Comparison of ENCODE assay signal across 10 cellular contexts in the genomic region with DNA sequence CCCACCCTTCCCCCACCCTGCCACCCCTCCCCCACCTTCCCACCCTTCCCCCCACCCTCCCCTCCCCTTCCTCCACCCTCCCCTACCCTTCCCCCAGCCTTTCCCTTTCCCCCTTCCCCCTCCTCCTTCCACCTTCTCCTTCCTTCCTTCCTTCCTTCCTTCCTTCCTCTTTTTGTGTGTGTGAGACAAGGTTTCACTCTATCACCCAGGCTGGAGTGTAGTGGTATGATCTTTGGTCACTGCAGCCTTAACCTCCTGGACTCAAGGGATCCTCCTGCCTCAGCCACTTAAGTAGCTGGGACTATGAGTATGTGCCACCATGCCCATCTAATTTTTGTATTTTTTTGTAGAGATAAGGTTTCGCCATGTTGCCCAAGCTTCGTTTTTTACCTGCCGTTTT. TPM values are rescaled to one million over a fixed set of nuclear protein-coding genes. Genes with fewer than 3 reads are reported as not detected.
DNase-seq lines count a peak whose midpoint lies in the region; ATAC-seq and TF ChIP-seq lines count a peak whose summit lies in the region.
"Had no signal": no experiment of that assay in that cellular context is flagged by ENCODE, and none has a peak within 500 bp of the region (broad histone marks: within the 10 kb centered on the region; RNA-seq: fewer than 3 reads in every experiment).

No MANE protein-coding gene starts in this region.

- no peaks in the 10 kb centered on the region for H3K9me2 ChIP-seq in SK-N-SH

- peak overlapping the region in 1 of 2 experiments; percentile 82; a peak in 1 of 4 replicates for H3K27ac ChIP-seq in SK-N-SH (ENCODE audit: low read depth in 2 of 2, low read length in 1 of 2)
- H3K27ac ChIP-seq: SJCRH30 had no signal

- TF ChIP-seq CTCF in SK-N-SH (IDR thresholded peaks at IDR 0.05), result no peak
- TF ChIP-seq CTCF in activated B cell treated with CpG ODN at 0.5 μM for 24 hours (IDR thresholded peaks at IDR 0.05), result no peak

- no peaks in the 10 kb centered on the region for H4K20me1 ChIP-seq in SK-N-SH (ENCODE audit: insufficient read depth)

- POLR2A ChIA-PET in SK-N-SH (lab: Yijun Ruan, JAX) (no interaction called here), activated B cell treated with CpG ODN at 0.5 μM for 24 hours (lab: Charles Lee) (no interaction called here)

- CTCF ChIA-PET in SK-N-SH (lab: Yijun Ruan, JAX) (interaction anchor here (2.6 kb wide), 1 partner anchor 33 kb away, joined by 6 read pairs; no protein-coding TSS in a partner anchor), activated B cell treated with CpG ODN at 0.5 μM for 24 hours (lab: Charles Lee) (no interaction called here)

- H3K4me1 Mint-ChIP-seq in activated B cell treated with CpG ODN at 0.5 μM for 24 hours, result peaks cover 41% of the 10 kb centered on the region
- peaks cover 45 to 70% of the 10 kb centered on the region in 2 donors for H3K4me1 Mint-ChIP-seq in immature natural killer cell
- H3K4me1 Mint-ChIP-seq in stimulated activated memory B cell treated with anti-CD40 and anti-IgM and Interleukin-4, amounts not matched to agents 10 μg/mL and 1 μg/mL and 100 μg/mL, for 72 hours, result peaks cover 34% of the 10 kb centered on the region

- peaks cover 14 to 20% of the 10 kb centered on the region in 2 experiments for H3K36me3 ChIP-seq in SK-N-SH (replicated peaks in 1 of 2; ENCODE audit: control insufficient read depth in 1 of 2, insufficient read depth in 2 of 2, low read length in 1 of 2)

- 63% methylated on average over 3 of the region's 3 CpGs for WGBS in SK-N-SH (ENCODE audit: low lambda C conversion rate)

- H3K27me3 Mint-ChIP-seq in activated B cell treated with CpG ODN at 0.5 μM for 24 hours, result no peaks in the 10 kb centered on the region
- H3K27me3 Mint-ChIP-seq in immature natural killer cell (ENCODE audit: low read depth in 3 of 3), result peaks cover 0 to 3% (median 0%) of the 10 kb centered on the region in 3 donors
- H3K27me3 Mint-ChIP-seq in stimulated activated memory B cell treated with anti-CD40 and anti-IgM and Interleukin-4, amounts not matched to agents 10 μg/mL and 1 μg/mL and 100 μg/mL, for 72 hours, result no peaks in the 10 kb centered on the region

- H3K4me3 Mint-ChIP-seq in activated B cell treated with CpG ODN at 0.5 μM for 24 hours (peak overlapping the region; percentile 24), immature natural killer cell (peak overlapping the region in 1 of 5 donors; percentile 8)
- peak overlapping the region; percentile 41 for H3K4me3 Mint-ChIP-seq in stimulated activated memory B cell treated with anti-CD40 and anti-IgM and Interleukin-4, amounts not matched to agents 10 μg/mL and 1 μg/mL and 100 μg/mL, for 72 hours

- no peak for ATAC-seq in SK-N-SH treated with all-trans-retinoic acid at 6 μM for 48 hours
- no peak for ATAC-seq in activated B cell treated with CpG ODN at 0.5 μM for 24 hours (ENCODE audit: low read depth)
- no peak for ATAC-seq in stimulated activated memory B cell treated with anti-CD40 and anti-IgM and Interleukin-4, amounts not matched to agents 10 μg/mL and 1 μg/mL and 100 μg/mL, for 72 hours

- H3K36me3 Mint-ChIP-seq in activated B cell treated with CpG ODN at 0.5 μM for 24 hours (ENCODE audit: low read depth), result peaks cover 67% of the 10 kb centered on the region
- H3K36me3 Mint-ChIP-seq in immature natural killer cell, result peaks cover 9 to 24% (median 10%) of the 10 kb centered on the region in 3 donors
- peaks cover 49% of the 10 kb centered on the region for H3K36me3 Mint-ChIP-seq in stimulated activated memory B cell treated with anti-CD40 and anti-IgM and Interleukin-4, amounts not matched to agents 10 μg/mL and 1 μg/mL and 100 μg/mL, for 72 hours

- TF ChIP-seq EP300 in SK-N-SH (IDR thresholded peaks at IDR 0.05; ENCODE audit: borderline replicate concordance in 1 of 2, low read depth in 1 of 2, low read length in 1 of 2), result no peak

- H3K4me3 ChIP-seq in SK-N-SH (ENCODE audit: low read depth in 2 of 2, low read length in 1 of 2), result no peak overlapping the region
- H3K4me3 ChIP-seq: SJCRH30 had no signal

- no peak for TF ChIP-seq RAD21 in SK-N-SH (IDR thresholded peaks at IDR 0.05; ENCODE audit: low read length)

- no peaks in the 10 kb centered on the region; the same call in 1 of the 2 replicates for H3K9me3 ChIP-seq in SK-N-SH
- H3K9me3 ChIP-seq: SJCRH30 had no signal

- no peak for DNase-seq in SK-N-SH
- no peak for DNase-seq in activated B cell treated with CpG ODN at 0.5 μM for 24 hours
- DNase-seq in immature natural killer cell, result no peak
- DNase-seq in NCI-H146 treated with DMSO at 0.1 percent for 48 hours (lab: John Stamatoyannopoulos, UW; ENCODE audit: unreplicated experiment), result no peak
- DNase-seq in kidney tubule cell (ENCODE audit: low spot score), result no peak
- no peak for DNase-seq in activated gamma-delta T cell (lab: John Stamatoyannopoulos, UW)
- DNase-seq: occipital lobe, SJCRH30 had no signal

- H3K27ac Mint-ChIP-seq in activated B cell treated with CpG ODN at 0.5 μM for 24 hours (peak overlapping the region; percentile 67), immature natural killer cell (peak overlapping the region; percentile 52 to 92 (median 58))
- H3K27ac Mint-ChIP-seq in stimulated activated memory B cell treated with anti-CD40 and anti-IgM and Interleukin-4, amounts not matched to agents 10 μg/mL and 1 μg/mL and 100 μg/mL, for 72 hours, result peak overlapping the region; percentile 78

- peaks cover 17% of the 10 kb centered on the region for H3F3A ChIP-seq in SK-N-SH (replicated peaks; ENCODE audit: insufficient read depth)

- H3K27me3 ChIP-seq in SK-N-SH (ENCODE audit: insufficient read depth), result no peaks in the 10 kb centered on the region
- H3K27me3 ChIP-seq: SJCRH30 had no signal

- peaks cover 5 to 18% of the 10 kb centered on the region in 2 experiments; a peak in 3 of 4 replicates for H3K4me1 ChIP-seq in SK-N-SH (ENCODE audit: control insufficient read depth in 1 of 2, insufficient read depth in 2 of 2, low read depth in 1 of 2, low read length in 1 of 2)

- intact Hi-C loops in activated B cell treated with CpG ODN at 0.5 μM for 24 hours (cut with micrococcal nuclease), result no loop called here

- H3K79me2 ChIP-seq in SK-N-SH (ENCODE audit: insufficient read depth), result peaks cover 10% of the 10 kb centered on the region

- H3K9ac ChIP-seq in SK-N-SH, result no peak overlapping the region

- H2AFZ ChIP-seq in SK-N-SH (ENCODE audit: low read depth), result no peak overlapping the region

- 0 out of 2 replicates have a peak overlapping the region, but pooled peaks have one; percentile 17 for H3K4me2 ChIP-seq in SK-N-SH

- H3K9me3 Mint-ChIP-seq in activated B cell treated with CpG ODN at 0.5 μM for 24 hours, result no peaks in the 10 kb centered on the region
- H3K9me3 Mint-ChIP-seq in immature natural killer cell, result no peaks in the 10 kb centered on the region
- H3K9me3 Mint-ChIP-seq in stimulated activated memory B cell treated with anti-CD40 and anti-IgM and Interleukin-4, amounts not matched to agents 10 μg/mL and 1 μg/mL and 100 μg/mL, for 72 hours, result peaks cover 3% of the 10 kb centered on the region

TF ChIP-seq in SK-N-SH, 30 proteins besides CTCF, POLR2A, EP300 and RAD21 (continues in another document):
- TF ChIP-seq GABPA (IDR thresholded peaks at IDR 0.05; ENCODE audit: low read depth), result no peak
- no peak for TF ChIP-seq TAF1 (IDR thresholded peaks at IDR 0.05; ENCODE audit: borderline replicate concordance, low read depth, low read length)
- no peak for TF ChIP-seq CHD2 (IDR thresholded peaks at IDR 0.05; ENCODE audit: low read length, partially characterized antibody)
- TF ChIP-seq FOSL2 (IDR thresholded peaks at IDR 0.05; ENCODE audit: borderline replicate concordance, low read depth), result no peak
- TF ChIP-seq, protein P1, sequence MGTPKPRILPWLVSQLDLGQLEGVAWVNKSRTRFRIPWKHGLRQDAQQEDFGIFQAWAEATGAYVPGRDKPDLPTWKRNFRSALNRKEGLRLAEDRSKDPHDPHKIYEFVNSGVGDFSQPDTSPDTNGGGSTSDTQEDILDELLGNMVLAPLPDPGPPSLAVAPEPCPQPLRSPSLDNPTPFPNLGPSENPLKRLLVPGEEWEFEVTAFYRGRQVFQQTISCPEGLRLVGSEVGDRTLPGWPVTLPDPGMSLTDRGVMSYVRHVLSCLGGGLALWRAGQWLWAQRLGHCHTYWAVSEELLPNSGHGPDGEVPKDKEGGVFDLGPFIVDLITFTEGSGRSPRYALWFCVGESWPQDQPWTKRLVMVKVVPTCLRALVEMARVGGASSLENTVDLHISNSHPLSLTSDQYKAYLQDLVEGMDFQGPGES (IDR thresholded peaks at IDR 0.05; ENCODE audit: low read depth, low read length), result no peak

TF ChIP-seq in SK-N-SH treated with all-trans-retinoic acid at 6 μM for 48 hours, 23 proteins besides CTCF, POLR2A, EP300 and RAD21:
- TF ChIP-seq ZFP3 (CRISPR knock-in tag; IDR thresholded peaks at IDR 0.05), result no peak
- no peak for TF ChIP-seq BACH2 (CRISPR knock-in tag; IDR thresholded peaks at IDR 0.05; ENCODE audit: borderline replicate concordance)
- no peak for TF ChIP-seq ISL1 (CRISPR knock-in tag; IDR thresholded peaks at IDR 0.05)
- TF ChIP-seq TCF4 (CRISPR knock-in tag; IDR thresholded peaks at IDR 0.05; ENCODE audit: borderline replicate concordance), result no peak
- no peak for TF ChIP-seq ZNF70 (CRISPR knock-in tag; IDR thresholded peaks at IDR 0.05)
- TF ChIP-seq ZNF565 (CRISPR knock-in tag; conservative IDR thresholded peaks at IDR 0.05; ENCODE audit: low read depth), result no peak

RNA-seq across cellular contexts. Expression of a gene that starts 35.2 kb away (rescaled TPM):
- polyA plus RNA-seq in SK-N-SH (2012; rRNA removed) (not detected in 2 replicates), immature natural killer cell (under 1 TPM in 1 of 3 donors, not detected in 2; 0.12 TPM)
- not detected in 2 replicates for polyA plus RNA-seq in SK-N-SH (2012; cell fraction: cytosol; rRNA removed)
- polyA plus RNA-seq in SK-N-SH (2012; cell fraction: nucleus; rRNA removed), result 0.04 TPM in 1 of 2 replicates, not detected in the other
- total RNA-seq in activated B cell treated with CpG ODN at 0.5 μM for 24 hours, result not detected in 2 replicates
- total RNA-seq: occipital lobe, SJCRH30 had no signal

RNA-seq across cellular contexts. Expression of a gene that starts 52.1 kb away (rescaled TPM):
- polyA plus RNA-seq in SK-N-SH (2012; rRNA removed), result 42.7 and 45.4 TPM in 2 replicates
- polyA plus RNA-seq in SK-N-SH (2012; cell fraction: cytosol; rRNA removed), result 55.3 and 63.0 TPM in 2 replicates
- polyA plus RNA-seq in SK-N-SH (2012; cell fraction: nucleus; rRNA removed), result 12.8 and 19.2 TPM in 2 replicates
- 12.1 and 17.4 TPM in 2 replicates for total RNA-seq in activated B cell treated with CpG ODN at 0.5 μM for 24 hours
- polyA plus RNA-seq in immature natural killer cell, result 10 to 100 TPM; 36.9 to 64.3 (median 51.8) TPM

RNA-seq across cellular contexts. Expression of a gene that starts 58.2 kb away (rescaled TPM):
- polyA plus RNA-seq in SK-N-SH (2012; rRNA removed) (22.8 and 29.8 TPM in 2 replicates), immature natural killer cell (10 to 100 TPM; 34.1 to 53.1 (median 35.2) TPM)
- 16.7 and 23.9 TPM in 2 replicates for polyA plus RNA-seq in SK-N-SH (2012; cell fraction: cytosol; rRNA removed)
- polyA plus RNA-seq in SK-N-SH (2012; cell fraction: nucleus; rRNA removed), result 11.2 and 13.4 TPM in 2 replicates
- 30.5 and 30.8 TPM in 2 replicates for total RNA-seq in activated B cell treated with CpG ODN at 0.5 μM for 24 hours
